In the genomic region with DNA sequence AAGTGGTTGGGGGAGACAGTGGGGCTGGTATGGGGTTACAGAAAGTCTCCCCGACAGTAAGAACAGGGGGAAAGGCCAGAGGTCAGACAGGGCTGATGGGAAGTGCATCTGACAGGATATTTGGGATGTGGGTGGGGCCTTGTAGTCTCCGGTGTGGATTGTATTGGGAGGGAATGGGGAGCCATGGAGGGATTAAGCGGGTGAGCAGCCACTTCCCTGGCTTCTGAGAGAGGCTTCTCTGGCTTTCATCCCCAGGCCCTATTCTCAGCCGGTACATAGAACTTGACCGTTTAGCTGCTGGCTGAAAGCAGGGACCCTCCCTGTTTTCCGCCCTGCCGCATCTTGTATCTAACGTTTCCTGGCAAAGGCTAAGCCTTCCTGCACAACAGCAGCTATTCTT, we compare ENCODE assay signal across 10 cellular contexts.
"Had no signal": no experiment of that assay in that cellular context is flagged by ENCODE, and none has a peak within 500 bp of the region (broad histone marks: within the 10 kb centered on the region; RNA-seq: fewer than 3 reads in every experiment).

No MANE protein-coding gene starts in this region.

- H3K4me1 Mint-ChIP-seq: IgD-negative memory B cell had no signal

- H3K27ac ChIP-seq: GM23248, HL-60 had no signal

- FAIRE-seq: H54, HepG2 had no signal

- H3K9ac ChIP-seq: GM23248 had no signal

- H3K9me3 Mint-ChIP-seq: H9, HFFc6 had no signal

- H3K4me3 Mint-ChIP-seq: H9, HFFc6, IgD-negative memory B cell had no signal

- H2AFZ ChIP-seq: GM23248 had no signal

- H3K4me3 ChIP-seq: GM23248 had no signal

- DNase-seq: GM23248, GOT3, H9, HCEC 1CT, HFFc6, KG1 had no signal

- H3K27ac Mint-ChIP-seq: H9, HFFc6 had no signal
